8 cellular contexts compared by ENCODE assay signal in the genomic region with DNA sequence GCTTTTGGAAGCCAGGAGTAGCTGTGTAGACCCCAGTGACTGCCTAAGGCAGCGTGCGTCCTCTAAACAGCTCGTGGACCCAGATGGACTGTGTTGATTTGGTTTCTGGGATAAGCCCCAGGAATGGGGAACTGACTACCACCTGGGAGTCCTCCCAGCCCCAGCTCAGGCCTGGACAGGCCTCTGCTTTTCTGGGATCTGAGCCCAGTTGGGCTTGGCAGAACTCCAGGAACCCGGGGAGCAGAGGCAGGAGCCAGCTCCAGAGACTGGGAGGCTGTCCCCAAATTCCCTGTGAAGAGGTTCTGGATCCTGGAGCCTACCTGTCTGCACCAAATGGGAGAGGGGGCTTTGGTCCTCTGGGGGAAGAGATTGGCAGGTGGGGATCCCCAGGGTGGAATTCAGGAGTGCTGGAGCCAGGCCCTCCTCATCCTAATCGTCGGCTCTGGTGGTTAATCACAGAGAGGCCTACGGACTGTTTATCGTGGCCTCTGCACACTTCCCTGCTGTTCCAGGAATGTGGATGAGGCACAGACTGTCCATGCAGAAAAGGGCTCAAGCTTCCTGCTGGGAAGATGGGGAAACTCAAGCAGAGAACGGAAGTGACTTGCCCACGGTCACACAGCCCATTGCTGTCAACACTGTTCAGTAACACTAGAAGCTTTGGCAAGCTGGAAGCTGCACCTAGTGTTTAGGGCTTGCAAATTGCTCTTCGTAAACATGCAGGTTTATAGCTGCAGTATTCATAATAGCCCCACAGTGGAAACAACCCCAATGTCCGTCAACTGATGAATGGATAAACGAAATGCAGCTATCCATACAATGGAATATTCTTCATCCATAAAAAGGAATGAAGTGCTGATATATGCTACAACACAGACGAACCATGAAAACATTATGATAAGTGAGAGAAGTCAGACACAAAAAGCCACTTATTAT.
DNase-seq lines count a peak whose midpoint lies in the region; ATAC-seq and TF ChIP-seq lines count a peak whose summit lies in the region.

No MANE protein-coding gene starts in this region.

- no TSS peak for BruUV-seq in A673 (replicated peaks; lab: Mats Ljungman, UMichigan)

- no peak for TF ChIP-seq CTCF in A673 (conservative IDR thresholded peaks at IDR 0.05; ENCODE audit: low read depth, low read length)
- TF ChIP-seq CTCF in lower lobe of right lung (IDR thresholded peaks at IDR 0.05) = no peak

- H3K36me3 ChIP-seq in A673 (ENCODE audit: insufficient read depth, low read length, poor library complexity, severe bottlenecking) = no peaks in the 10 kb centered on the region
- H3K36me3 ChIP-seq in lower lobe of right lung = no peaks in the 10 kb centered on the region

- intact Hi-C loops in A673 (cut with micrococcal nuclease; ENCODE audit: unreplicated experiment) = no loop called here
- intact Hi-C loops in lower lobe of right lung (cut with DNase I) = no loop called here

- H3K27ac ChIP-seq in A673 (ENCODE audit: low read depth, low read length, poor library complexity, severe bottlenecking) (no peak overlapping the region), caudate nucleus (ENCODE audit: low read depth, low read length) (no peak overlapping the region), lower lobe of right lung (no peak overlapping the region)

- no peaks in the 10 kb centered on the region for H3K4me1 ChIP-seq in A673 (ENCODE audit: insufficient read depth, low read length, poor library complexity, severe bottlenecking)
- H3K4me1 ChIP-seq in lower lobe of right lung = no peaks in the 10 kb centered on the region

- H3K9me3 ChIP-seq in A673 (ENCODE audit: low read depth, low read length, poor library complexity, severe bottlenecking) (no peaks in the 10 kb centered on the region), lower lobe of right lung (no peaks in the 10 kb centered on the region)

- CTCF ChIA-PET in A673 (lab: Charles Lee) = interaction anchor here (0.7 kb wide), 1 partner anchor 37 kb away, joined by 3 read pairs; no protein-coding TSS in a partner anchor

- DNase-seq in A673 (ENCODE audit: low spot score) (peak; percentile 45), NCI-H2029 (lab: John Stamatoyannopoulos, UW) (peak; percentile 13), caudate nucleus (lab: John Stamatoyannopoulos, UW) (peak in 53 of 61 donors; percentile 4 to 95 (median 39)), lower lobe of right lung (no peak), dedifferentiated amniotic fluid mesenchymal stem cell (ENCODE audit: extremely low spot score) (no peak), HK-2 (ENCODE audit: unreplicated experiment) (no peak)

- ATAC-seq in lower lobe of right lung (peak; percentile 51 to 55), HG03139 (IDR thresholded peaks at IDR 0.05; ENCODE audit: unreplicated experiment) (no peak), GM19397 (IDR thresholded peaks at IDR 0.05; ENCODE audit: unreplicated experiment) (no peak)

- H3K27me3 ChIP-seq in A673 (replicated peaks; ENCODE audit: insufficient read depth, low read depth, low read length, poor library complexity) (no peaks in the 10 kb centered on the region), lower lobe of right lung (ENCODE audit: low read depth) (no peaks in the 10 kb centered on the region)

- H3K4me3 ChIP-seq in A673 (ENCODE audit: low read depth, low read length, poor library complexity, severe bottlenecking) = no peak overlapping the region
- H3K4me3 ChIP-seq in lower lobe of right lung = no peak overlapping the region

- POLR2A ChIA-PET in A673 (lab: Charles Lee; ENCODE audit: low non-redundant PET) = no interaction called here

Comparison
In these comparisons a context has a peak if more than half of its experiments do, and no peak if none do; other contexts are left out.
1. DNase-seq: peak in A673 (single experiment), NCI-H2029 (single experiment) and caudate nucleus (53 of 61); none in lower lobe of right lung (single experiment), dedifferentiated amniotic fluid mesenchymal stem cell (single experiment) and HK-2 (single experiment).
2. ATAC-seq: peak in lower lobe of right lung (2 of 2); none in HG03139 (single experiment) and GM19397 (single experiment).